24 cellular contexts compared by ENCODE assay signal in the genomic region with DNA sequence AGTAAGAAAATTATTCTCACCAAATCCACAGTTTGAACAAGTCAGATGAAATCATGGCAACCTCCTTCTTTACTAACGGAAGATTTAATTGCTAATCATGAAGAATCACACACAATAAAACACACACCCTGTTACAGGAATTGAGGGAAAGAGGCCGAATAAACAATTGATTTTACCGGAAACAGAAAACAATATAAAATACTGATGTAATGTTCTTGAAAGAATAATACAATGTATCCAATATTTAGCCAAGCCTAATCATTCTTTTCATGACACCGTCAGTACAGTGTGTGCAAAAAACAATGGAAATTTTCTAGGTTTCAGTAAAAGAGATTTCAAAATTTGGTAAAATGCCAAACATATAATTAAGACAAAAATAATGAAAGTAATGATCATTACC. TPM values are rescaled to one million over a fixed set of nuclear protein-coding genes. Genes with fewer than 3 reads are reported as not detected.
DNase-seq lines count a peak whose midpoint lies in the region; ATAC-seq, FAIRE-seq and TF ChIP-seq lines count a peak whose summit lies in the region.
"Had no signal": no experiment of that assay in that cellular context is flagged by ENCODE, and none has a peak within 500 bp of the region (broad histone marks: within the 10 kb centered on the region; RNA-seq: fewer than 3 reads in every experiment).

No MANE protein-coding gene starts in this region.

- TF ChIP-seq EP300 in HepG2 (IDR thresholded peaks at IDR 0.05; ENCODE audit: low read depth in 2 of 2, low read length in 2 of 2), result no peak
- no peak for TF ChIP-seq EP300 in HepG2 (CRISPR knock-in tag; IDR thresholded peaks at IDR 0.05; ENCODE audit: borderline replicate concordance)

- H3K4me3 ChIP-seq in GM23248, result no peak overlapping the region
- H3K4me3 ChIP-seq in HepG2 (replicated peaks in 1 of 3; ENCODE audit: insufficient read depth in 1 of 3, low read depth in 2 of 3, low read length in 3 of 3), result no peak overlapping the region
- H3K4me3 ChIP-seq in body of pancreas, result no peak overlapping the region
- H3K4me3 ChIP-seq: BLaER1 treated with 17β-estradiol and CSF1 and Interleukin-3, amounts not matched to agents 10 nM and 100 nM; GM23338; HAP-1 had no signal

- intact Hi-C loops in HepG2 (cut with micrococcal nuclease; ENCODE audit: unreplicated experiment), result no loop called here
- intact Hi-C loops in body of pancreas (cut with DNase I), result no loop called here

- H2AFZ ChIP-seq in GM23248 (peak overlapping the region; percentile 6; the same call in 1 of the 2 replicates), HepG2 (ENCODE audit: low read length) (no peak overlapping the region)
- H2AFZ ChIP-seq: GM23338 had no signal

- H4K20me1 ChIP-seq in GM23248 (ENCODE audit: insufficient read depth) (no peaks in the 10 kb centered on the region), HepG2 (ENCODE audit: insufficient read depth, low read length) (no peaks in the 10 kb centered on the region)
- H4K20me1 ChIP-seq: BLaER1 treated with 17β-estradiol and CSF1 and Interleukin-3, amounts not matched to agents 10 nM and 100 nM had no signal

- no peak for TF ChIP-seq RAD21 in HepG2 (CRISPR knock-in tag; IDR thresholded peaks at IDR 0.05)

- H3K4me1 ChIP-seq in GM23248 (ENCODE audit: insufficient read depth) (no peaks in the 10 kb centered on the region), HepG2 (ENCODE audit: insufficient read depth, low read length) (no peaks in the 10 kb centered on the region), body of pancreas (no peaks in the 10 kb centered on the region)
- H3K4me1 ChIP-seq: BLaER1 treated with 17β-estradiol and CSF1 and Interleukin-3, amounts not matched to agents 10 nM and 100 nM; Caco-2 had no signal

- TSS peak; percentile 40 for BruUV-seq in HepG2 (replicated peaks; lab: Mats Ljungman, UMichigan)

- TF ChIP-seq CTCF in VCaP (conservative IDR thresholded peaks at IDR 0.05), result no peak
- no peak for TF ChIP-seq CTCF in HepG2 (CRISPR knock-in tag; IDR thresholded peaks at IDR 0.05)
- no peak for TF ChIP-seq CTCF in body of pancreas (IDR thresholded peaks at IDR 0.05)

- H3K9me2 ChIP-seq in GM23248 (ENCODE audit: insufficient read depth), result no peaks in the 10 kb centered on the region

- DNase-seq in GM23248 (no peak), HepG2 (ENCODE audit: low spot score) (no peak), superior temporal gyrus (ENCODE audit: extremely low spot score) (peak; percentile 29), KBM-7 (no peak), NCI-H524 treated with DMSO at 0.1 percent for 48 hours (lab: John Stamatoyannopoulos, UW) (no peak), body of pancreas (no peak)
- DNase-seq: Caco-2; CD4-positive, alpha-beta memory T cell; DMS 273 treated with DMSO at 0.1 percent for 48 hours; DMS79 treated with DMSO at 0.1 percent for 48 hours; NCI-H1092; NCI-H146; NCI-H2029; NCI-H2227 treated with DMSO at 0.1 percent for 48 hours; NCI-H510A treated with DMSO at 0.1 percent for 48 hours; NCI-H774 had no signal

- no peaks in the 10 kb centered on the region for H3K79me2 ChIP-seq in GM23248 (ENCODE audit: insufficient read depth)
- H3K79me2 ChIP-seq in HepG2 (ENCODE audit: insufficient read depth, low read length), result no peaks in the 10 kb centered on the region

- TF ChIP-seq POLR2A in HepG2 (IDR thresholded peaks at IDR 0.05; ENCODE audit: insufficient read depth in 1 of 2, low read depth in 2 of 2, low read length in 2 of 2) (no peak), body of pancreas (IDR thresholded peaks at IDR 0.05) (no peak)

- ATAC-seq in HepG2 (no peak), body of pancreas (no peak)
- ATAC-seq: GM23338 had no signal

- POLR2A ChIA-PET in HepG2 (lab: Yijun Ruan, JAX), result no interaction called here

- H3K27ac ChIP-seq in GM23248 (no peak overlapping the region), VCaP (peak overlapping the region; percentile 47), HepG2 (ENCODE audit: extremely low read length, insufficient read depth, low read length) (no peak overlapping the region), body of pancreas (no peak overlapping the region)
- H3K27ac ChIP-seq: BLaER1 treated with 17β-estradiol and CSF1 and Interleukin-3, amounts not matched to agents 10 nM and 100 nM had no signal

- no peak for FAIRE-seq in HepG2 (lab: Jason Lieb, UNC)
- FAIRE-seq: GM12891, RCC 7860 had no signal

- H3K4me2 ChIP-seq in GM23248 (ENCODE audit: unreplicated experiment), result no peak overlapping the region
- H3K4me2 ChIP-seq in HepG2 (ENCODE audit: low read depth, low read length), result no peak overlapping the region
- H3K4me2 ChIP-seq: BLaER1 treated with 17β-estradiol and CSF1 and Interleukin-3, amounts not matched to agents 10 nM and 100 nM; GM23338 had no signal

- H3K9me3 ChIP-seq in GM23248 (ENCODE audit: low read depth) (no peaks in the 10 kb centered on the region), HepG2 (ENCODE audit: low read length) (no peaks in the 10 kb centered on the region), body of pancreas (no peaks in the 10 kb centered on the region)
- H3K9me3 ChIP-seq: BLaER1 treated with 17β-estradiol and CSF1 and Interleukin-3, amounts not matched to agents 10 nM and 100 nM; Caco-2; HAP-1 had no signal

- 15 to 24% methylated on average over 4 of the region's 4 CpGs for WGBS in GM23248 (ENCODE audit: low coverage in 1 of 2, low lambda C conversion rate in 2 of 2, missing lambda C conversion rate in 2 of 2), 2 experiments
- over 99% methylated on average over 4 of the region's 4 CpGs for WGBS in HepG2 (ENCODE audit: low lambda C conversion rate)
- WGBS in body of pancreas, 2 donors, result 82 to 85% methylated on average over 4 of the region's 4 CpGs

- H3K27me3 ChIP-seq in GM23248 (replicated peaks; ENCODE audit: insufficient read depth) (no peaks in the 10 kb centered on the region), HepG2 (ENCODE audit: control insufficient read depth in 1 of 2, insufficient read depth in 2 of 2, low read length in 2 of 2) (no peaks in the 10 kb centered on the region), body of pancreas (no peaks in the 10 kb centered on the region)
- H3K27me3 ChIP-seq: BLaER1 treated with 17β-estradiol and CSF1 and Interleukin-3, amounts not matched to agents 10 nM and 100 nM had no signal

- CTCF ChIA-PET in HepG2 (lab: Yijun Ruan, JAX; ENCODE audit: low intra/inter-chr PET ratio, low total read pairs), result no interaction called here

- no peaks in the 10 kb centered on the region for H3F3A ChIP-seq in GM23248 (ENCODE audit: insufficient read depth)

- H3K36me3 ChIP-seq in GM23248 (ENCODE audit: low read depth) (no peaks in the 10 kb centered on the region), HepG2 (replicated peaks in 1 of 2; ENCODE audit: control insufficient read depth in 1 of 2, insufficient read depth in 2 of 2, low read length in 2 of 2) (peaks cover 6 to 22% of the 10 kb centered on the region in 2 experiments), body of pancreas (replicated peaks in 1 of 2; ENCODE audit: insufficient read depth in 1 of 2, low read depth in 2 of 2) (peaks cover 0 to 2% of the 10 kb centered on the region in 2 donors)
- H3K36me3 ChIP-seq: BLaER1 treated with 17β-estradiol and CSF1 and Interleukin-3, amounts not matched to agents 10 nM and 100 nM had no signal

- in situ Hi-C loops in GM23248 (cut with MboI) (no loop called here), HepG2 (cut with HindIII; ENCODE audit: extremely low pct_ligation_motif_present, low pct_unique_long_range_greater_than_20kb) (no loop called here), KBM-7 (cut with MboI; ENCODE audit: low pct_unique_long_range_greater_than_20kb, low sequenced_read_pairs) (no loop called here)

- H3K9ac ChIP-seq in GM23248, result no peak overlapping the region
- no peak overlapping the region for H3K9ac ChIP-seq in HepG2 (ENCODE audit: insufficient read depth, low read depth, low read length)
- H3K9ac ChIP-seq: BLaER1 treated with 17β-estradiol and CSF1 and Interleukin-3, amounts not matched to agents 10 nM and 100 nM had no signal

RNA-seq across cellular contexts. Expression of gene ASRGL1, which starts 23.4 kb away (rescaled TPM):
- 0.43 TPM in 1 of 2 replicates, not detected in the other for total RNA-seq in GM23248 (2014; rRNA removed; shearing (Covaris generic))
- 0.59 and 1.2 TPM in 2 replicates for polyA plus RNA-seq in GM23248 (2016; fragmentation: Nextera tagmentation; extraction: Ambion mirVana)
- 50.8 and 56.4 TPM in 2 replicates for total RNA-seq in HepG2 (2016; rRNA removed; fragmentation: Illumina TruSeq; extraction: Trizol)
- total RNA-seq in HepG2 (2016; cell fraction: cytosol; rRNA removed; fragmentation: Illumina TruSeq; extraction: Trizol; ENCODE audit: low read depth), result 13.7 and 14.0 TPM in 2 replicates
- 56.0 and 59.8 TPM in 2 replicates for total RNA-seq in HepG2 (2016; cell fraction: insoluble cytoplasmic fraction; rRNA removed; fragmentation: Illumina TruSeq; extraction: Trizol)
- total RNA-seq in HepG2 (2016; cell fraction: membrane; rRNA removed; fragmentation: Illumina TruSeq; extraction: Trizol), result 23.9 and 33.1 TPM in 2 replicates
- total RNA-seq in HepG2 (2016; cell fraction: nucleus; rRNA removed; fragmentation: Illumina TruSeq; extraction: Trizol), result 25.4 and 37.0 TPM in 2 replicates
- 83.4 and 97.5 TPM in 2 replicates for polyA plus RNA-seq in HepG2 (2011; rRNA removed)
- polyA plus RNA-seq in HepG2 (2011; cell fraction: cytosol; rRNA removed), result 82.2 and 92.0 TPM in 2 replicates
- 142 and 144 TPM in 2 replicates for polyA plus RNA-seq in HepG2 (2011; cell fraction: nucleus; rRNA removed)
- polyA plus RNA-seq in HepG2 (2012), result 38.9 and 45.7 TPM in 2 replicates
- polyA plus RNA-seq in HepG2 (2016; cell fraction: cytosol; fragmentation: Illumina TruSeq; extraction: Trizol; ENCODE audit: low read depth), result 14.0 and 18.9 TPM in 2 replicates
- 58.0 and 67.0 TPM in 2 replicates for polyA plus RNA-seq in HepG2 (2016; cell fraction: insoluble cytoplasmic fraction; fragmentation: Illumina TruSeq; extraction: Trizol; ENCODE audit: low read depth)
- 23.3 and 27.0 TPM in 2 replicates for polyA plus RNA-seq in HepG2 (2016; cell fraction: membrane; fragmentation: Illumina TruSeq; extraction: Trizol; ENCODE audit: low read depth)
- 55.7 and 55.8 TPM in 2 replicates for polyA plus RNA-seq in HepG2 (2016; cell fraction: nucleus; fragmentation: Illumina TruSeq; extraction: Trizol; ENCODE audit: insufficient read depth, low read depth)
- polyA minus RNA-seq in HepG2 (2011; rRNA and poly(A)+ RNA removed; ENCODE audit: low replicate concordance), result 7.8 and 40.4 TPM in 2 replicates
- 20.0 and 21.3 TPM in 2 replicates for polyA minus RNA-seq in HepG2 (2011; cell fraction: cytosol; rRNA and poly(A)+ RNA removed)
- polyA minus RNA-seq in HepG2 (2011; cell fraction: nucleus; rRNA and poly(A)+ RNA removed), result 57.7 and 61.4 TPM in 2 replicates
- 10 to 100 TPM; 15.3 to 69.5 TPM for total RNA-seq in body of pancreas

RNA-seq across cellular contexts. Expression of gene SCGB1A1, which starts 58.1 kb away (rescaled TPM):
- total RNA-seq in GM23248 (2014; rRNA removed; shearing (Covaris generic)), result not detected in 2 replicates
- polyA plus RNA-seq in GM23248 (2016; fragmentation: Nextera tagmentation; extraction: Ambion mirVana), result not detected in 2 replicates
- not detected in 2 replicates for total RNA-seq in HepG2 (2016; rRNA removed; fragmentation: Illumina TruSeq; extraction: Trizol)
- not detected in 2 replicates for total RNA-seq in HepG2 (2016; cell fraction: cytosol; rRNA removed; fragmentation: Illumina TruSeq; extraction: Trizol; ENCODE audit: low read depth)
- not detected in 2 replicates for total RNA-seq in HepG2 (2016; cell fraction: insoluble cytoplasmic fraction; rRNA removed; fragmentation: Illumina TruSeq; extraction: Trizol)
- total RNA-seq in HepG2 (2016; cell fraction: membrane; rRNA removed; fragmentation: Illumina TruSeq; extraction: Trizol), result not detected in 2 replicates
- not detected in 2 replicates for total RNA-seq in HepG2 (2016; cell fraction: nucleus; rRNA removed; fragmentation: Illumina TruSeq; extraction: Trizol)
- polyA plus RNA-seq in HepG2 (2011; rRNA removed), result not detected in 2 replicates
- not detected in 2 replicates for polyA plus RNA-seq in HepG2 (2011; cell fraction: cytosol; rRNA removed)
- not detected in 2 replicates for polyA plus RNA-seq in HepG2 (2011; cell fraction: nucleus; rRNA removed)
- polyA plus RNA-seq in HepG2 (2012), result not detected in 2 replicates
- polyA plus RNA-seq in HepG2 (2016; cell fraction: cytosol; fragmentation: Illumina TruSeq; extraction: Trizol; ENCODE audit: low read depth), result not detected in 2 replicates
- not detected in 2 replicates for polyA plus RNA-seq in HepG2 (2016; cell fraction: insoluble cytoplasmic fraction; fragmentation: Illumina TruSeq; extraction: Trizol; ENCODE audit: low read depth)
- polyA plus RNA-seq in HepG2 (2016; cell fraction: membrane; fragmentation: Illumina TruSeq; extraction: Trizol; ENCODE audit: low read depth), result not detected in 2 replicates
- polyA plus RNA-seq in HepG2 (2016; cell fraction: nucleus; fragmentation: Illumina TruSeq; extraction: Trizol; ENCODE audit: insufficient read depth, low read depth), result not detected in 2 replicates
- not detected in 2 replicates for polyA minus RNA-seq in HepG2 (2011; rRNA and poly(A)+ RNA removed; ENCODE audit: low replicate concordance)
- not detected in 2 replicates for polyA minus RNA-seq in HepG2 (2011; cell fraction: cytosol; rRNA and poly(A)+ RNA removed)
- polyA minus RNA-seq in HepG2 (2011; cell fraction: nucleus; rRNA and poly(A)+ RNA removed), result not detected in 2 replicates
- not detected for total RNA-seq in body of pancreas
- total RNA-seq: Caco-2; CD4-positive, alpha-beta memory T cell; GM23338; OCI-LY7; SK-MEL-5 had no signal
- polyA plus RNA-seq: CD4-positive, alpha-beta memory T cell; GM23338 had no signal

Comparison
In these comparisons a context has a peak if more than half of its experiments do, and no peak if none do; other contexts are left out.
1. RNA of gene ASRGL1, which starts 23.4 kb away (total RNA-seq): 15.3 to 69.5 TPM in body of pancreas and 13.7 to 59.8 TPM in HepG2; 0.43 TPM in GM23248; every median in the first group is over 10 times any median in the second.